In the genomic region with DNA sequence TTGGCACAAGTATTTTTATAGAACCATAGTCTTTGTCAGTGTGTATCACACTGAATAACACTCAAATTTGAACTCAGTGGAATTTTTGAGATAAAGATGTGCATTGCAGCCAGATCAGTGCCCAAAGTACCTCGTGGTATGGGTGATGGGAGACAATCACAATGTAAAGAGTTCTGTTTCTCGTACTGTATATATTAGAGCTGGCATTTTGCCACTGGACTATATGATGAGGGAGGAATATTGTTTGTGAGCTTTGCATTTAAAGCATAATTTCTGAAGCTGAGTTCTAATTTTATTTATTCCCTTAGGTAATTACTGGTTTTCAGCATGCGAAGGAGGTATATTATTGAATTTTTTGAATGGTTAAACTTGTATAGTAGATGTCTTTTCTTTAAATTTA, we compare ENCODE assay signal across 16 cellular contexts.
"Had no signal": no experiment of that assay in that cellular context is flagged by ENCODE, and none has a peak within 500 bp of the region (broad histone marks: within the 10 kb centered on the region; RNA-seq: fewer than 3 reads in every experiment).

No MANE protein-coding gene starts in this region.

- H3K27me3 ChIP-seq: esophagus squamous epithelium, hepatocyte had no signal

- H3K36me3 Mint-ChIP-seq: natural killer cell had no signal

- DNase-seq: activated CD4-positive, alpha-beta T cell treated with anti-CD3 and anti-CD28 coated beads, Interleukin-2, amount 50 U/mL, for 1 hour; activated CD4-positive, CD25-positive, alpha-beta regulatory T cell treated with anti-CD3 and anti-CD28 coated beads, Interleukin-2, amount 50 U/mL, for 72 hours; activated CD8-positive, alpha-beta memory T cell treated with anti-CD3 and anti-CD28 coated beads, Interleukin-2, amount 50 U/mL, for 4 hours; activated effector memory CD4-positive, alpha-beta T cell treated with anti-CD3 and anti-CD28 coated beads, Interleukin-2, amount 50 U/mL, for 16 hours; activated naive CD4-positive, alpha-beta T cell treated with anti-CD3 and anti-CD28 coated beads, Interleukin-2, amount 50 U/mL, for 16 hours; activated T-cell treated with anti-CD3 and anti-CD28 coated beads, Interleukin-2, amount 50 U/mL, for 48 hours; dermis blood vessel endothelial cell; effector memory CD4-positive, alpha-beta T cell; esophagus squamous epithelium; left colon; natural killer cell; stimulated activated naive B cell treated with anti-CD40 and anti-IgM and Interleukin-4, amounts not matched to agents 10 μg/mL and 1 μg/mL and 100 μg/mL, for 72 hours; T-helper 2 cell had no signal

- H3K9me3 ChIP-seq: esophagus squamous epithelium had no signal

- H3K4me3 Mint-ChIP-seq: natural killer cell; stimulated activated naive B cell treated with anti-CD40 and anti-IgM and Interleukin-4, amounts not matched to agents 10 μg/mL and 1 μg/mL and 100 μg/mL, for 72 hours had no signal

- H3K27ac ChIP-seq: esophagus squamous epithelium, hepatocyte, VCaP had no signal

- H3K27ac Mint-ChIP-seq: natural killer cell; stimulated activated naive B cell treated with anti-CD40 and anti-IgM and Interleukin-4, amounts not matched to agents 10 μg/mL and 1 μg/mL and 100 μg/mL, for 72 hours had no signal

- H3K4me3 ChIP-seq: esophagus squamous epithelium, hepatocyte, lung had no signal

- H3K36me3 ChIP-seq: esophagus squamous epithelium had no signal

- H3K9me3 Mint-ChIP-seq: natural killer cell; stimulated activated naive B cell treated with anti-CD40 and anti-IgM and Interleukin-4, amounts not matched to agents 10 μg/mL and 1 μg/mL and 100 μg/mL, for 72 hours had no signal

- H3K27me3 Mint-ChIP-seq: stimulated activated naive B cell treated with anti-CD40 and anti-IgM and Interleukin-4, amounts not matched to agents 10 μg/mL and 1 μg/mL and 100 μg/mL, for 72 hours had no signal
